8 cellular contexts compared by ENCODE assay signal in genomic region chr1:51237714-51238403, GRCh38. TPM values are rescaled to one million over a fixed set of nuclear protein-coding genes. Genes with fewer than 3 reads are reported as not detected.
DNase-seq lines count a peak whose midpoint lies in the region; ATAC-seq, FAIRE-seq and TF ChIP-seq lines count a peak whose summit lies in the region.

No MANE protein-coding gene starts in this region.

- POLR2A ChIA-PET in endothelial cell of umbilical vein (lab: Charles Lee) = interaction anchor here (1.4 kb wide), 1 partner anchor 10 kb away, joined by 3 read pairs; no protein-coding TSS in a partner anchor

- H3K9me1 ChIP-seq in endothelial cell of umbilical vein (replicated peaks; ENCODE audit: control insufficient read depth, extremely low read depth, insufficient read depth, low read length) = no peaks in the 10 kb centered on the region

- peak; percentile 96 for DNase-seq in DMS53 treated with DMSO at 0.1 percent for 48 hours (lab: John Stamatoyannopoulos, UW; ENCODE audit: unreplicated experiment)
- peak; percentile 60 for DNase-seq in NCI-H510A treated with DMSO at 0.1 percent for 48 hours (lab: John Stamatoyannopoulos, UW)
- DNase-seq in endothelial cell of umbilical vein (ENCODE audit: low read depth, low spot score) = peak; percentile 58
- peak in 1 of 6 donors; percentile 13 for DNase-seq in pancreas
- DNase-seq in NOMO-1 treated with dmso at 0.1 percent for 144 hours (lab: John Stamatoyannopoulos, UW; ENCODE audit: unreplicated experiment) = no peak
- DNase-seq in omental fat pad (ENCODE audit: low spot score) = no peak

- H3K36me3 ChIP-seq in endothelial cell of umbilical vein (ENCODE audit: control insufficient read depth in 2 of 2, extremely low read depth in 1 of 2, insufficient read depth in 2 of 2, low read length in 2 of 2) (no peaks in the 10 kb centered on the region), pancreas (no peaks in the 10 kb centered on the region)

- peaks cover 64% of the 10 kb centered on the region for H3K79me2 ChIP-seq in endothelial cell of umbilical vein (ENCODE audit: control insufficient read depth, insufficient read depth, low read length)

- intact Hi-C loops in endothelial cell of umbilical vein (cut with micrococcal nuclease) = loop anchor here (1.0 to 10.0 kb wide), 2 partner anchors 58 to 297 kb away; no protein-coding TSS in a partner anchor
- intact Hi-C loops in pancreas (cut with DNase I) = no loop called here

- ATAC-seq in pancreas (no peak), GM18870 (IDR thresholded peaks at IDR 0.05; ENCODE audit: unreplicated experiment) (no peak), omental fat pad (ENCODE audit: low FRiP score) (no peak), GM19324 (IDR thresholded peaks at IDR 0.05; ENCODE audit: low FRiP score, unreplicated experiment) (no peak)

- peak overlapping the region; percentile 88 to 98 (median 91) for H3K4me3 ChIP-seq in endothelial cell of umbilical vein (replicated peaks in 1 of 3; ENCODE audit: insufficient read depth in 1 of 3, low read depth in 1 of 3, low read length in 3 of 3)
- peak overlapping the region; percentile 66 to 91 (median 74) for H3K4me3 ChIP-seq in pancreas

- CTCF ChIA-PET in endothelial cell of umbilical vein (lab: Charles Lee) = interaction anchor here (1.1 to 1.2 kb wide), 2 partner anchors 14 to 47 kb away, joined by 3 to 4 read pairs; no protein-coding TSS in a partner anchor

- peaks cover 3% of the 10 kb centered on the region for H4K20me1 ChIP-seq in endothelial cell of umbilical vein (replicated peaks; ENCODE audit: control insufficient read depth, extremely low read depth, insufficient read depth, low read length)

- H3K27me3 ChIP-seq in endothelial cell of umbilical vein (ENCODE audit: control insufficient read depth in 2 of 2, insufficient read depth in 2 of 2, low read length in 2 of 2) = no peaks in the 10 kb centered on the region
- H3K27me3 ChIP-seq in pancreas = no peaks in the 10 kb centered on the region

- H2AFZ ChIP-seq in endothelial cell of umbilical vein (ENCODE audit: low read depth, low read length) = no peak overlapping the region

- H3K9me3 ChIP-seq in endothelial cell of umbilical vein (replicated peaks; ENCODE audit: control insufficient read depth, insufficient read depth, low read length) = no peaks in the 10 kb centered on the region
- H3K9me3 ChIP-seq in pancreas = no peaks in the 10 kb centered on the region

- dilution Hi-C loops in endothelial cell of umbilical vein (cut with MboI; ENCODE audit: extremely low pct_ligation_motif_present, low sequenced_read_pairs) = no loop called here

- H3K27ac ChIP-seq in endothelial cell of umbilical vein (ENCODE audit: insufficient read depth, low read depth, low read length) = peak overlapping the region; percentile 97
- peak overlapping the region in 2 of 4 donors; percentile 92 to 94 for H3K27ac ChIP-seq in pancreas

- peak overlapping the region; percentile 99 for H3K9ac ChIP-seq in endothelial cell of umbilical vein (replicated peaks; ENCODE audit: extremely low read depth, insufficient read depth, low read length)

- FAIRE-seq in endothelial cell of umbilical vein (lab: Jason Lieb, UNC) = peak; percentile 67
- FAIRE-seq in pancreas (lab: Jason Lieb, UNC) = peak; percentile 54

- 3 to 5% methylated on average over 8 of the region's 8 CpGs for WGBS in pancreas, 2 donors

- TF ChIP-seq CTCF in endothelial cell of umbilical vein (IDR thresholded peaks at IDR 0.05; ENCODE audit: extremely low read depth in 1 of 2, insufficient read depth in 1 of 2, low read depth in 1 of 2, low read length in 2 of 2) (no peak), pancreas (IDR thresholded peaks at IDR 0.05) (no peak), omental fat pad (IDR thresholded peaks at IDR 0.05) (no peak)

- H3K4me2 ChIP-seq in endothelial cell of umbilical vein (ENCODE audit: insufficient read depth, low read length) = peak overlapping the region; percentile 99

- H3K4me1 ChIP-seq in endothelial cell of umbilical vein (ENCODE audit: control insufficient read depth, extremely low read depth, insufficient read depth, low read length) (peaks cover 30% of the 10 kb centered on the region), pancreas (peaks cover 0 to 28% (median 15%) of the 10 kb centered on the region in 3 donors)

- BruUV-seq in endothelial cell of umbilical vein (replicated peaks; lab: Mats Ljungman, UMichigan) = TSS peak; percentile 27

- no peak for TF ChIP-seq POLR2A in endothelial cell of umbilical vein (IDR thresholded peaks at IDR 0.05; ENCODE audit: low read depth, low read length)

TF ChIP-seq in endothelial cell of umbilical vein, 7 proteins besides CTCF, POLR2A, EP300 and RAD21:
- no peak for TF ChIP-seq MYC (IDR thresholded peaks at IDR 0.05; ENCODE audit: low read depth, low read length)
- peak; percentile 47 for TF ChIP-seq JUN (IDR thresholded peaks at IDR 0.05; ENCODE audit: borderline replicate concordance, insufficient read depth, insufficient read length, low read depth)

RNA-seq across cellular contexts. Expression of gene RNF11, which starts 1.8 kb away (rescaled TPM):
- total RNA-seq in endothelial cell of umbilical vein (82.9 and 94.4 TPM in 2 replicates), pancreas (10 to 100 TPM; 25.3 to 51.8 (median 30.7) TPM), omental fat pad (10 to 100 TPM; 73.4 to 92.6 (median 78.2) TPM)
- polyA plus RNA-seq in endothelial cell of umbilical vein (75.2 and 96.3 TPM in 2 replicates), pancreas (10 to 100 TPM; 19.8 to 39.5 TPM)
- 80.1 and 86.4 TPM in 2 replicates for polyA plus RNA-seq in endothelial cell of umbilical vein (2011; cell fraction: cytosol; rRNA removed)
- 35.0 and 38.1 TPM in 2 replicates for polyA plus RNA-seq in endothelial cell of umbilical vein (2011; cell fraction: nucleus; rRNA removed)
- polyA plus RNA-seq in endothelial cell of umbilical vein (2012) = 86.3 and 120 TPM in 2 replicates
- polyA minus RNA-seq in endothelial cell of umbilical vein = 220 and 243 TPM in 2 replicates
- polyA minus RNA-seq in endothelial cell of umbilical vein (2011; cell fraction: cytosol; rRNA and poly(A)+ RNA removed) = 26.2 TPM
- polyA minus RNA-seq in endothelial cell of umbilical vein (2011; cell fraction: nucleus; rRNA and poly(A)+ RNA removed) = 31.8 and 44.9 TPM in 2 replicates

Comparison
In these comparisons a context has a peak if more than half of its experiments do, and no peak if none do; other contexts are left out.
1. DNase-seq: peak in DMS53 treated with DMSO at 0.1 percent for 48 hours (single experiment), NCI-H510A treated with DMSO at 0.1 percent for 48 hours (single experiment) and endothelial cell of umbilical vein (single experiment); none in NOMO-1 treated with dmso at 0.1 percent for 144 hours (single experiment) and omental fat pad (single experiment).